ENCODE assay signal across 24 cellular contexts in the genomic region with DNA sequence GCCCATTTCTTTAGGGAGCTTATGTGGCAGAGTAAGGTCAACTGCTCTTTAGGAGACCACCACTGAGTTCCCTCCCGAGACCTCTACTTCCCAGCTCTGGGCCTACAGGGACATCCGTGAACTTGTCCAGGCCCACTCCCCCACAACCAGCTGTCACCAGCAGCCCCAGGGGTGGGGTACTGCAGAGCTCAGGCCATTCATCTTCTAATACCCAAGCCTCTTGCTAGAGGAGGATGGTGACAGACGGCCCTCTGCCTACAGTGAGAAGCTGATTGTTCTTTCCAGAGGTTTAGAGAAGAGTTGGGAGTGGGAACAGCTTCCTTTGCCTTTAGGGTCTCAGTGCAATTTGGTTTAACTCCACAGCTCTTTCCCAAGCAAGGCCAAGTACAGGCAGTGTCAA. TPM values are rescaled to one million over a fixed set of nuclear protein-coding genes. Genes with fewer than 3 reads are reported as not detected.
"Had no signal": no experiment of that assay in that cellular context is flagged by ENCODE, and none has a peak within 500 bp of the region (broad histone marks: within the 10 kb centered on the region; RNA-seq: fewer than 3 reads in every experiment).

No MANE protein-coding gene starts in this region.

- H3K36me3 ChIP-seq: SJCRH30 had no signal

- H3K27ac ChIP-seq: KMS-11, SJCRH30 had no signal

- ATAC-seq: K562, Right ventricle myocardium inferior, SK-N-SH treated with all-trans-retinoic acid at 6 μM for 48 hours had no signal

- FAIRE-seq: K562, RCC 7860 had no signal

- DNase-seq: Kasumi-1, MM.1S, MV-4-11, NCI-H1048, NCI-H1105, NCI-H1417, NCI-H1436 treated with DMSO at 0.1 percent for 48 hours, NCI-H1694, NCI-H187 treated with DMSO at 0.1 percent for 48 hours, NCI-H2029 treated with DMSO at 0.1 percent for 48 hours, NCI-H2171 treated with DMSO at 0.1 percent for 48 hours, NCI-H345, NCI-H446 treated with DMSO at 0.1 percent for 48 hours, NCI-H510A treated with DMSO at 0.1 percent for 48 hours, NCI-H526, RPMI8226, SHP77 treated with DMSO at 0.1 percent for 48 hours, SJCRH30 had no signal

- H3K4me3 Mint-ChIP-seq: IgD-negative memory B cell had no signal

- H3K9me3 Mint-ChIP-seq: IgD-negative memory B cell had no signal

- H3K27ac Mint-ChIP-seq: IgD-negative memory B cell had no signal

- H3K9me3 ChIP-seq: SJCRH30 had no signal

- H3K27me3 Mint-ChIP-seq: IgD-negative memory B cell had no signal

- H3K4me1 Mint-ChIP-seq: IgD-negative memory B cell had no signal

- H3K4me3 ChIP-seq: K562, SJCRH30 had no signal

- H3K4me2 ChIP-seq: KMS-11 had no signal

- H3K9ac ChIP-seq: KMS-11 had no signal

- H3K27me3 ChIP-seq: SJCRH30 had no signal

RNA-seq across cellular contexts. Expression of a gene that starts 33.2 kb away (rescaled TPM):
- polyA plus RNA-seq: IgD-negative memory B cell had no signal
